In genomic region chr12:48021485-48022179, GRCh38 we compare ENCODE assay signal across 14 cellular contexts. TPM values are rescaled to one million over a fixed set of nuclear protein-coding genes. Genes with fewer than 3 reads are reported as not detected.
A peak's percentile ranks its signal among the peaks of the same experiment; 100 is the strongest.
DNase-seq lines count a peak whose midpoint lies in the region; ATAC-seq and TF ChIP-seq lines count a peak whose summit lies in the region.
"Had no signal": no experiment of that assay in that cellular context is flagged by ENCODE, and none has a peak within 500 bp of the region (broad histone marks: within the 10 kb centered on the region; RNA-seq: fewer than 3 reads in every experiment).

No MANE protein-coding gene starts in this region.

- peak overlapping the region; percentile 84 for H3K27ac Mint-ChIP-seq in mesothelial cell of epicardium
- no peak overlapping the region for H3K27ac Mint-ChIP-seq in stimulated activated memory B cell treated with anti-CD40 and anti-IgM and Interleukin-4, amounts not matched to agents 10 μg/mL and 1 μg/mL and 100 μg/mL, for 72 hours
- H3K27ac Mint-ChIP-seq: activated T-helper 17 cell treated with anti-CD3 and anti-CD28 coated beads, Interleukin-2, amount 50 U/mL, for 72 hours had no signal

- peak; percentile 85 for ATAC-seq in RWPE2 (ENCODE audit: low read depth)
- no peak for ATAC-seq in stimulated activated memory B cell treated with anti-CD40 and anti-IgM and Interleukin-4, amounts not matched to agents 10 μg/mL and 1 μg/mL and 100 μg/mL, for 72 hours
- ATAC-seq: activated CD4-positive, CD25-positive, alpha-beta regulatory T cell treated with anti-CD3 and anti-CD28 coated beads, Interleukin-2, amount 50 U/mL, for 24 hours; activated T-helper 17 cell treated with anti-CD3 and anti-CD28 coated beads, Interleukin-2, amount 50 U/mL, for 72 hours; psoas muscle had no signal

- no peak overlapping the region for H3K4me2 ChIP-seq in smooth muscle cell

- no peaks in the 10 kb centered on the region for H3K9me3 Mint-ChIP-seq in mesothelial cell of epicardium
- no peaks in the 10 kb centered on the region for H3K9me3 Mint-ChIP-seq in stimulated activated memory B cell treated with anti-CD40 and anti-IgM and Interleukin-4, amounts not matched to agents 10 μg/mL and 1 μg/mL and 100 μg/mL, for 72 hours
- H3K9me3 Mint-ChIP-seq: activated T-helper 17 cell treated with anti-CD3 and anti-CD28 coated beads, Interleukin-2, amount 50 U/mL, for 72 hours had no signal

- TF ChIP-seq CTCF in RWPE2 (IDR thresholded peaks at IDR 0.05; ENCODE audit: poor library complexity, severe bottlenecking) (no peak), mesothelial cell of epicardium (IDR thresholded peaks at IDR 0.05; ENCODE audit: unreplicated experiment) (no peak), smooth muscle cell (IDR thresholded peaks at IDR 0.05; ENCODE audit: borderline replicate concordance, insufficient read depth, poor library complexity, severe bottlenecking) (no peak)

- no peaks in the 10 kb centered on the region for H3F3A ChIP-seq in smooth muscle cell (ENCODE audit: low read depth)

- H3K9me3 ChIP-seq in RWPE2 (ENCODE audit: severe bottlenecking) = no peaks in the 10 kb centered on the region
- H3K9me3 ChIP-seq in smooth muscle cell (replicated peaks; ENCODE audit: low read depth) = no peaks in the 10 kb centered on the region
- H3K9me3 ChIP-seq: psoas muscle had no signal

- H3K36me3 ChIP-seq in RWPE2 (ENCODE audit: low read depth) = no peaks in the 10 kb centered on the region
- no peaks in the 10 kb centered on the region for H3K36me3 ChIP-seq in smooth muscle cell (ENCODE audit: low read depth)

- peaks cover 3% of the 10 kb centered on the region for H3K4me1 ChIP-seq in RWPE2 (ENCODE audit: insufficient read depth, poor library complexity, severe bottlenecking)
- peaks cover 34% of the 10 kb centered on the region for H3K4me1 ChIP-seq in smooth muscle cell (ENCODE audit: low read depth)

- 5% methylated on average over 5 of the region's 5 CpGs for WGBS in smooth muscle cell (ENCODE audit: low lambda C conversion rate)

- DNase-seq in ELR (ENCODE audit: low read depth) (peak; percentile 62), NCI-H128 (lab: John Stamatoyannopoulos, UW; ENCODE audit: unreplicated experiment) (peak; percentile 35), RWPE2 (ENCODE audit: low spot score) (no peak), mesothelial cell of epicardium (ENCODE audit: low spot score in 2 of 2, unreplicated experiment in 2 of 2) (no peak), COLO829 (ENCODE audit: low spot score) (no peak), globus pallidus (ENCODE audit: low spot score) (no peak), smooth muscle cell (lab: John Stamatoyannopoulos, UW; ENCODE audit: unreplicated experiment) (no peak)
- DNase-seq: central memory CD4-positive, alpha-beta T cell; Kasumi-1; psoas muscle had no signal

- no peak overlapping the region for H3K4me3 Mint-ChIP-seq in mesothelial cell of epicardium
- no peak overlapping the region for H3K4me3 Mint-ChIP-seq in stimulated activated memory B cell treated with anti-CD40 and anti-IgM and Interleukin-4, amounts not matched to agents 10 μg/mL and 1 μg/mL and 100 μg/mL, for 72 hours
- H3K4me3 Mint-ChIP-seq: activated T-helper 17 cell treated with anti-CD3 and anti-CD28 coated beads, Interleukin-2, amount 50 U/mL, for 72 hours had no signal

- no peaks in the 10 kb centered on the region for H4K20me1 ChIP-seq in smooth muscle cell (ENCODE audit: low read depth)

- H3K27ac ChIP-seq in RWPE2 (ENCODE audit: poor library complexity, severe bottlenecking) (no peak overlapping the region), smooth muscle cell (ENCODE audit: low read depth) (no peak overlapping the region)
- H3K27ac ChIP-seq: psoas muscle had no signal

- H3K27me3 Mint-ChIP-seq in mesothelial cell of epicardium (ENCODE audit: low read depth) = peaks cover 11% of the 10 kb centered on the region
- H3K27me3 Mint-ChIP-seq in stimulated activated memory B cell treated with anti-CD40 and anti-IgM and Interleukin-4, amounts not matched to agents 10 μg/mL and 1 μg/mL and 100 μg/mL, for 72 hours = peaks cover 33% of the 10 kb centered on the region

- H3K4me3 ChIP-seq in RWPE2 (ENCODE audit: severe bottlenecking) = no peak overlapping the region
- H3K4me3 ChIP-seq in smooth muscle cell = no peak overlapping the region
- H3K4me3 ChIP-seq: psoas muscle had no signal

- H2AFZ ChIP-seq in smooth muscle cell (ENCODE audit: low read depth) = no peak overlapping the region

- H3K27me3 ChIP-seq in RWPE2 (ENCODE audit: insufficient read depth, poor library complexity, severe bottlenecking) (no peaks in the 10 kb centered on the region), smooth muscle cell (ENCODE audit: low read depth) (peaks cover 57% of the 10 kb centered on the region)

- no peaks in the 10 kb centered on the region for H3K79me2 ChIP-seq in smooth muscle cell (ENCODE audit: low read depth)

- no peaks in the 10 kb centered on the region for H3K36me3 Mint-ChIP-seq in mesothelial cell of epicardium
- H3K36me3 Mint-ChIP-seq in stimulated activated memory B cell treated with anti-CD40 and anti-IgM and Interleukin-4, amounts not matched to agents 10 μg/mL and 1 μg/mL and 100 μg/mL, for 72 hours = no peaks in the 10 kb centered on the region

- peaks cover 38% of the 10 kb centered on the region for H3K4me1 Mint-ChIP-seq in mesothelial cell of epicardium
- H3K4me1 Mint-ChIP-seq in stimulated activated memory B cell treated with anti-CD40 and anti-IgM and Interleukin-4, amounts not matched to agents 10 μg/mL and 1 μg/mL and 100 μg/mL, for 72 hours = no peaks in the 10 kb centered on the region
- H3K4me1 Mint-ChIP-seq: activated T-helper 17 cell treated with anti-CD3 and anti-CD28 coated beads, Interleukin-2, amount 50 U/mL, for 72 hours had no signal

- H3K9ac ChIP-seq in smooth muscle cell (ENCODE audit: low read depth) = no peak overlapping the region

RNA-seq across cellular contexts. Expression of gene COL2A1, which starts 17.4 kb away (rescaled TPM):
- total RNA-seq in mesothelial cell of epicardium (70.9 to 86.4 TPM (median 80.6 TPM) in 3 replicates), smooth muscle cell (1.6 and 8.6 TPM in 2 replicates)
- 1.6 and 2.8 TPM in 2 replicates for polyA plus RNA-seq in smooth muscle cell
- total RNA-seq: activated T-helper 17 cell treated with anti-CD3 and anti-CD28 coated beads, Interleukin-2, amount 50 U/mL, for 72 hours had no signal
- polyA plus RNA-seq: liver had no signal

RNA-seq across cellular contexts. Expression of gene TMEM106C, which starts 58.2 kb away (rescaled TPM):
- total RNA-seq in mesothelial cell of epicardium (73.7 to 83.1 TPM (median 80.1 TPM) in 3 replicates), smooth muscle cell (58.8 and 58.9 TPM in 2 replicates)
- polyA plus RNA-seq in smooth muscle cell = 42.7 and 60.9 TPM in 2 replicates

Comparison
In these comparisons a context has a peak if more than half of its experiments do, and no peak if none do; other contexts are left out.
1. DNase-seq: peak in ELR (single experiment) and NCI-H128 (single experiment); none in RWPE2 (single experiment), mesothelial cell of epicardium (0 of 2), COLO829 (single experiment), globus pallidus (single experiment) and smooth muscle cell (single experiment).